In the genomic region with DNA sequence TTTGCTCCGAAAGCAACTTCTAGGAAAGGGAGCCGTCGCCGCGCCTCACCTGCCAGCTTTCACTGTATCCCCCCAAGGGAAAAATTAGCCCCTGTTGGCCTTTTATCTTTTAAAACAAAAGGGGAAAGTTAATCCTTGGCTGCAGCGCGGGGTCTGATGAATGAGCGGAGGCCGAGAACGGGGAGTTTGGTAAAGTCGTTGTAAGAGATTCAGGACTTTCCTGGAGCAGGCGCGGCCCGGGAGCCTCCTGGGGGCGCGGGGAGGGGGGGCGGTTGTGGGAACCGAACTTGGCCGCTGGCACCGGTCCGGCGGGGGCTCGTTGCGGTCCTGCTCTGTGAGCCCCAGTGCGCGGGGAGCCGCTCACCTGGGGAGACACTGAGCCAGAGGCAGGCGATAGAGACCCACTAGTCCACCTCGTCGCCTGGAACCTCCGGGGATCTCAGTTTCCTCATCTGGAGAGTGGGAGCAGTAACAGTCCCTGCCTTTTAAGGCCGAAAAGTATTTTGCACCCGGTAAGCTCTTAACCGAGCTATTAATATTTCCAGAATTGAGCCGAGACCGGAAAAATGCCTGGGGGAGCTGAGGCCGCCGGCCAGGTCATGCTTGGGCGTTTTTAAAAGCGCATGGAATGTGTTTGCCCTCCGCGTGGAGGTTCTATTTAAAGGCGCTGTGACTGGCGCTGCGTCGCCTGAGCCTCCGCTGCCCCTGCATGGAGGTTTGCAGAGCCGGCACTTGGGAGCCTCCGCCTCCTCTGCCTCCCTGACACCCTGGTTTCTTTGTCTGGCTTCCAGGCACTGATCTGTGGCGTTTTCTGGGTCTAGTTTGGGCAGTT, we compare ENCODE assay signal across 9 cellular contexts. TPM values are rescaled to one million over a fixed set of nuclear protein-coding genes. Genes with fewer than 3 reads are reported as not detected.
A peak's percentile ranks its signal among the peaks of the same experiment; 100 is the strongest.
DNase-seq lines count a peak whose midpoint lies in the region; ATAC-seq, FAIRE-seq and TF ChIP-seq lines count a peak whose summit lies in the region.
"Had no signal": no experiment of that assay in that cellular context is flagged by ENCODE, and none has a peak within 500 bp of the region (broad histone marks: within the 10 kb centered on the region; RNA-seq: fewer than 3 reads in every experiment).

No MANE protein-coding gene starts in this region.

- H3K4me3 ChIP-seq in cardiac fibroblast (replicated peaks in 1 of 2; ENCODE audit: low read depth in 2 of 2, low read length in 2 of 2), result peak overlapping the region in 1 of 2 donors; percentile 57
- H3K4me3 ChIP-seq in left lung, result peak overlapping the region; percentile 35 to 39
- H3K4me3 ChIP-seq in testis, result peak overlapping the region; percentile 67 to 72

- TF ChIP-seq CTCF in cardiac fibroblast (IDR thresholded peaks at IDR 0.05; ENCODE audit: low read depth, low read length) (no peak), left lung (IDR thresholded peaks at IDR 0.05) (no peak), testis (IDR thresholded peaks at IDR 0.05) (no peak)

- intact Hi-C loops in left lung (cut with DNase I) (no loop called here), testis (cut with DNase I; ENCODE audit: low total_unique reads) (no loop called here)

- ATAC-seq in left lung, result peak; percentile 25

- no peaks in the 10 kb centered on the region for H3K9me3 ChIP-seq in left lung
- no peaks in the 10 kb centered on the region for H3K9me3 ChIP-seq in testis

- 4 to 19% methylated on average over 23 to 50 of the region's 50 CpGs for WGBS in testis, 2 donors

- peaks cover 69% of the 10 kb centered on the region for H3K27me3 Mint-ChIP-seq in T-helper 1 cell treated with Interleukin-12 subunit alpha and Interleukin-12 subunit beta and Interleukin-4 antibody, amounts not matched to agents 30 μg/mL and 1 μg/mL, for 36 hours (ENCODE audit: low read depth)

- peaks cover 0 to 21% of the 10 kb centered on the region in 2 donors for H3K4me1 ChIP-seq in left lung
- peaks cover 21% of the 10 kb centered on the region for H3K4me1 ChIP-seq in testis

- TF ChIP-seq POLR2A in testis (IDR thresholded peaks at IDR 0.05), result no peak

- H3K36me3 ChIP-seq in left lung (no peaks in the 10 kb centered on the region), testis (ENCODE audit: low read depth, missing control alignments) (no peaks in the 10 kb centered on the region)

- peaks cover 26 to 90% of the 10 kb centered on the region in 2 donors for H3K27me3 ChIP-seq in left lung
- H3K27me3 ChIP-seq in testis, result no peaks in the 10 kb centered on the region

- H3K4me3 Mint-ChIP-seq in T-helper 1 cell treated with Interleukin-12 subunit alpha and Interleukin-12 subunit beta and Interleukin-4 antibody, amounts not matched to agents 30 μg/mL and 1 μg/mL, for 36 hours, result peak overlapping the region; percentile 13

- no peak for FAIRE-seq in GM19239 (lab: Jason Lieb, UNC)

- peaks cover 7% of the 10 kb centered on the region for H3K4me1 Mint-ChIP-seq in T-helper 1 cell treated with Interleukin-12 subunit alpha and Interleukin-12 subunit beta and Interleukin-4 antibody, amounts not matched to agents 30 μg/mL and 1 μg/mL, for 36 hours (ENCODE audit: low read depth)

- no peak overlapping the region for H3K27ac Mint-ChIP-seq in T-helper 1 cell treated with Interleukin-12 subunit alpha and Interleukin-12 subunit beta and Interleukin-4 antibody, amounts not matched to agents 30 μg/mL and 1 μg/mL, for 36 hours

- no peak for DNase-seq in T-helper 1 cell
- peak; percentile 19 to 51 for DNase-seq in cardiac fibroblast (ENCODE audit: low read depth in 2 of 2)
- DNase-seq in left lung, result peak in 1 of 2 donors; percentile 67
- DNase-seq in testis, result peak; percentile 28
- no peak for DNase-seq in NCI-H2081 treated with DMSO at 0.1 percent for 48 hours (lab: John Stamatoyannopoulos, UW)
- DNase-seq in stimulated activated CD4-positive, alpha-beta T cell treated with anti-CD3 and anti-CD28 coated beads, Interleukin-12 subunit alpha, Interleukin-12 subunit beta, amount 100 ng/mL, for 4 hours, result no peak
- DNase-seq in GM19239 (ENCODE audit: insufficient read length, low spot score), result no peak
- DNase-seq: NCI-H226 had no signal

- no peaks in the 10 kb centered on the region for H3K36me3 Mint-ChIP-seq in T-helper 1 cell treated with Interleukin-12 subunit alpha and Interleukin-12 subunit beta and Interleukin-4 antibody, amounts not matched to agents 30 μg/mL and 1 μg/mL, for 36 hours (ENCODE audit: low read depth)

- H3K27ac ChIP-seq in left lung, result no peak overlapping the region
- peak overlapping the region; percentile 71 to 88 for H3K27ac ChIP-seq in testis

- no peaks in the 10 kb centered on the region for H3K9me3 Mint-ChIP-seq in T-helper 1 cell treated with Interleukin-12 subunit alpha and Interleukin-12 subunit beta and Interleukin-4 antibody, amounts not matched to agents 30 μg/mL and 1 μg/mL, for 36 hours

RNA-seq across cellular contexts. Expression of a gene that starts 1.1 kb away (rescaled TPM):
- total RNA-seq in left lung (1 to 10 TPM; 3.8 to 5.5 TPM), testis (10 to 100 TPM; 16.5 to 22.9 TPM)
- 51.5 TPM for polyA plus RNA-seq in testis (ENCODE audit: insufficient read depth, low read depth, low replicate concordance)

Comparison
In these comparisons a context has a peak if more than half of its experiments do, and no peak if none do; other contexts are left out.
1. DNase-seq: peak in cardiac fibroblast (2 of 2) and testis (single experiment); none in T-helper 1 cell (0 of 5), NCI-H2081 treated with DMSO at 0.1 percent for 48 hours (single experiment), stimulated activated CD4-positive, alpha-beta T cell treated with anti-CD3 and anti-CD28 coated beads, Interleukin-12 subunit alpha, Interleukin-12 subunit beta, amount 100 ng/mL, for 4 hours (single experiment) and GM19239 (single experiment).
2. H3K27ac ChIP-seq: peak in testis (2 of 2); none in left lung (0 of 2).